8 cellular contexts compared by ENCODE assay signal in the genomic region with DNA sequence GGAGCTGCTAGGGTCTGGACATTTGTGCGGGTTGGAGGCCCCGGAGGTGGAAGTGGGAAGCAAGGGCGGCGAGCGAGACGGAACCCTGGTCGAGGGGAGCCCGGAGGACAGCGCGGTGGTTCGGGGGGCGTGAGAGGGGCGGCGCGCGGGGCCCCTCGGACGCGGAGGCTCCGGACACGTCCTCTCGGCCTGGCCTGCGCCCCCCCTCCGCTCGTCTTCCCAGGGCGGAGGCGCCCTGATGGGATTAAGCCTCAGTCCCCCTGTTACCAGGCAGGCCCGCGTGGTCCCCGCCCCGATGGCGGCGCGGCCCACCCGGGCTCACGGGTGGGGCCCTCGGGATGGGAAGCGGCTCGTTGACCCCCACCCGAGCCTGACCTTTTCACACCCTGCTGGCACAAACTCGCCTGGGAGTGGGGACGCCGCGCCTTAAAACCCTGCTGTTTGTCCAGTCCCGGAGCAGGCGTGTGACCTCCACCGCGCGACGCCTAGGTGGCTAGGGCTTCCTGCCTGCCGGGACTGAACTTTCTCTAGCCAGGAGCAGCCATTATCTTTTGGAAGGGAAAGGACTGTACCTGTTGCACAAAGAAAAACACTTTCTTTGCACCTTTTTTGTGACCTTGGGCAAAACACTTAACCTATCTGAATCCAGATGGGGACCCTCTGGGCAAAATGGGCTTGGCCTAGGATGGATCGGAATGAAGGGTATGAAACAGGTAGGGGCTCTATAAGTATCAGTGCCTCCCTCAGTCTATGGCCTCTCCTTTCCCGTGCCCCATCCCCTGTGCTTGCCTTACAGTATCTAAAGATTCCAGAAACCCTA. TPM values are rescaled to one million over a fixed set of nuclear protein-coding genes. Genes with fewer than 3 reads are reported as not detected.
DNase-seq lines count a peak whose midpoint lies in the region; ATAC-seq and TF ChIP-seq lines count a peak whose summit lies in the region.

No MANE protein-coding gene starts in this region.

- H3K36me3 ChIP-seq in SK-N-MC (ENCODE audit: insufficient read depth, low read length), result no peaks in the 10 kb centered on the region
- no peaks in the 10 kb centered on the region for H3K36me3 ChIP-seq in fibroblast of lung (ENCODE audit: control insufficient read depth, insufficient read depth, low read length)

- H3K79me2 ChIP-seq in fibroblast of lung (ENCODE audit: control insufficient read depth, insufficient read depth, low read length), result no peaks in the 10 kb centered on the region

- peak; percentile 4 for ATAC-seq in omental fat pad (ENCODE audit: low FRiP score)
- ATAC-seq in GM18907 (IDR thresholded peaks at IDR 0.05; ENCODE audit: unreplicated experiment), result no peak

- no peaks in the 10 kb centered on the region for H4K20me1 ChIP-seq in fibroblast of lung (ENCODE audit: control insufficient read depth, extremely low read depth, insufficient read depth, low read length)

- peak overlapping the region; percentile 79 for H3K4me3 ChIP-seq in SK-N-MC
- H3K4me3 ChIP-seq in fibroblast of lung (replicated peaks in 1 of 4; ENCODE audit: control extremely low read depth in 1 of 4, insufficient read depth in 1 of 4, low read depth in 3 of 4, low read length in 4 of 4), result peak overlapping the region; percentile 22 to 66 (median 38)

- H3K27ac ChIP-seq in SK-N-MC (no peak overlapping the region), fibroblast of lung (ENCODE audit: insufficient read depth, low read length) (no peak overlapping the region)

- H3K9me3 ChIP-seq in SK-N-MC (ENCODE audit: low read depth, low read length) (no peaks in the 10 kb centered on the region), fibroblast of lung (ENCODE audit: control insufficient read depth, insufficient read depth, low read depth, low read length) (no peaks in the 10 kb centered on the region)

- peaks cover 2% of the 10 kb centered on the region for H3K4me1 ChIP-seq in fibroblast of lung (ENCODE audit: control insufficient read depth, extremely low read depth, insufficient read depth, low read length)

- H3K9ac ChIP-seq in SK-N-MC (ENCODE audit: insufficient read length) (no peak overlapping the region), fibroblast of lung (ENCODE audit: insufficient read depth, low read length) (no peak overlapping the region)

- H3K27me3 ChIP-seq in fibroblast of lung (ENCODE audit: control insufficient read depth, insufficient read depth, low read length), result peaks cover 3% of the 10 kb centered on the region

- peak overlapping the region; percentile 62 for H2AFZ ChIP-seq in fibroblast of lung (ENCODE audit: low read length)

- DNase-seq in COLO668 (lab: John Stamatoyannopoulos, UW; ENCODE audit: unreplicated experiment) (peak; percentile 57), SK-N-MC (ENCODE audit: low read depth, low spot score) (no peak), fibroblast of lung (ENCODE audit: low read depth in 2 of 2) (no peak), omental fat pad (ENCODE audit: low spot score) (no peak), DMS79 (lab: John Stamatoyannopoulos, UW) (no peak), dedifferentiated amniotic fluid mesenchymal stem cell (ENCODE audit: extremely low spot score) (no peak), MV-4-11 (lab: John Stamatoyannopoulos, UW) (no peak)

- peak overlapping the region; percentile 95 for H3K4me2 ChIP-seq in fibroblast of lung (ENCODE audit: extremely low read depth, insufficient read depth, low read length)

- no peak for TF ChIP-seq CTCF in fibroblast of lung (conservative IDR thresholded peaks at IDR 0.05 in 1 of 2, IDR thresholded peaks at IDR 0.05 in 1 of 2; ENCODE audit: low read depth in 1 of 2, low read length in 2 of 2)
- no peak for TF ChIP-seq CTCF in omental fat pad (IDR thresholded peaks at IDR 0.05)

RNA-seq across cellular contexts. Expression of a gene that starts 1.0 kb away (rescaled TPM):
- total RNA-seq in fibroblast of lung (0.77 and 1.3 TPM in 2 replicates), omental fat pad (10 to 100 TPM in 1 of 4 donors, 1 to 10 TPM in 3; 7.5 to 26.5 (median 9.1) TPM)
- polyA plus RNA-seq in fibroblast of lung, result 0.34 and 0.69 TPM in 2 replicates
- 0.40 and 0.60 TPM in 2 replicates for polyA plus RNA-seq in fibroblast of lung (2012)
- polyA minus RNA-seq in fibroblast of lung (ENCODE audit: low replicate concordance), result 0.74 and 1.1 TPM in 2 replicates

RNA-seq across cellular contexts. Expression of a gene that starts 7.0 kb away (rescaled TPM):
- not detected in 2 replicates for total RNA-seq in fibroblast of lung
- not detected in 2 replicates for polyA plus RNA-seq in fibroblast of lung
- polyA plus RNA-seq in fibroblast of lung (2012), result not detected in 2 replicates
- polyA minus RNA-seq in fibroblast of lung (ENCODE audit: low replicate concordance), result not detected in 2 replicates
- total RNA-seq in omental fat pad, result not detected
